In the genomic region with DNA sequence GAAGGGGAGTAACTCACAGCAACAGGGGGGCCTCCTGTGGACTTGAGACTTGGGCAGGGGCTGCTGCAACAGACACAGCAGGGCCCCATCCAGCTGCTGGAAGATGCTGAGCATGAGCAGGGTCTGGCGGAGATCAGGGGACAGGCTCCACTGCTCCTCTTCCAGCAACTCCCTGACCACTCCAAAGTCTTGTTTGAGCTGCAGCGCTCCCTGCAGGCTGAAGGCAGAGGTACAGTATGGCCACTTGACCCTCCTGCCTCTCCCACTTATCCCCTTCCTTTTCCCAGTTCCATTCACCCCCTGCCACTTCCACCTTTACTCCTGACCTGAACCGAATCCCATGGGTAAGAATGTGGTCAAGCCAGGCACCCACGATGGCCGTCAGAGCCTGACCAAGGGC, we compare ENCODE assay signal across 1 cellular context.
TF ChIP-seq lines count a peak whose summit lies in the region.

No MANE protein-coding gene starts in this region.

TF ChIP-seq in H1, 55 proteins besides CTCF, POLR2A, EP300 and RAD21:
- TF ChIP-seq BCL11A (IDR thresholded peaks at IDR 0.05; ENCODE audit: low read depth in 2 of 2, low read length in 2 of 2) (no peak), ATF2 (IDR thresholded peaks at IDR 0.05; ENCODE audit: low read length) (no peak), YY1 (IDR thresholded peaks at IDR 0.05; ENCODE audit: low read depth, low read length) (no peak), TBP (IDR thresholded peaks at IDR 0.05; ENCODE audit: low read depth, low read length) (no peak), CBX5 (IDR thresholded peaks at IDR 0.05; ENCODE audit: low read depth, low read length) (no peak), KDM4A (IDR thresholded peaks at IDR 0.05; ENCODE audit: low read depth, low read length, severe bottlenecking) (no peak), CBX8 (IDR thresholded peaks at IDR 0.05; ENCODE audit: borderline replicate concordance, low read depth, low read length) (no peak), BACH1 (IDR thresholded peaks at IDR 0.05; ENCODE audit: low read length) (no peak), KDM5A (IDR thresholded peaks at IDR 0.05; ENCODE audit: low read length) (no peak), CEBPB (IDR thresholded peaks at IDR 0.05; ENCODE audit: low read depth, low read length) (no peak), SAP30 (IDR thresholded peaks at IDR 0.05; ENCODE audit: insufficient read depth, insufficient replicate concordance, low read length) (no peak), CREB1 (IDR thresholded peaks at IDR 0.05) (no peak), NANOG (IDR thresholded peaks at IDR 0.05; ENCODE audit: insufficient read depth, low read depth, low read length, poor library complexity, severe bottlenecking) (no peak), EGR1 (IDR thresholded peaks at IDR 0.05; ENCODE audit: borderline replicate concordance, low read depth, low read length) (no peak), CTBP2 (IDR thresholded peaks at IDR 0.05; ENCODE audit: borderline replicate concordance, insufficient read depth, insufficient read length, low read length) (no peak), HDAC2 (IDR thresholded peaks at IDR 0.05; ENCODE audit: borderline replicate concordance in 1 of 2, low read depth in 2 of 2, low read length in 2 of 2) (no peak)
